ENCODE assay signal across 26 cellular contexts in the genomic region with DNA sequence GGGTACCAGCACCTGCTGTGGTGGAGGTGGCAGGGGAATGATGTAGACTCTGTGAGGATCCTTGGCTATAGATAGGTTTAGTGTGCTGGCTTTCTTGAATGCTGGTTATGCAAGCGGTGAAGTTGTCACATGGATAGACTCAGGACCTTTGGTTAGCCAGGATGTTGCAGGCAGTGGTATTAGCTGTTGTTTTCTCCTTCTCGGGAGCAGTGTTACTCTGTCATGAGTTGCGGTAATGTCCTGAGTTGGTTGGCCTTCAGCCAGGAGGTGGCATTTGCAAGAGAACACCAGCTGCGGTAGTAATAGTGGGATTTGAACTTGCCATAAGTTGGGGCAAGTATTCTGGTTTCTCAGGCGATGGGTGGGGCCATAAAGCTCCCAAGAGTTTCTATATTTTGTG. TPM values are rescaled to one million over a fixed set of nuclear protein-coding genes. Genes with fewer than 3 reads are reported as not detected.
DNase-seq lines count a peak whose midpoint lies in the region; ATAC-seq and TF ChIP-seq lines count a peak whose summit lies in the region.
"Had no signal": no experiment of that assay in that cellular context is flagged by ENCODE, and none has a peak within 500 bp of the region (broad histone marks: within the 10 kb centered on the region; RNA-seq: fewer than 3 reads in every experiment).

No MANE protein-coding gene starts in this region.

- no peak overlapping the region for H2AFZ ChIP-seq in KMS-11 (ENCODE audit: low read depth)
- H2AFZ ChIP-seq: neural progenitor cell had no signal

- peak overlapping the region; percentile 26 for H3K27ac Mint-ChIP-seq in T-helper 1 cell treated with Interleukin-12 subunit alpha and Interleukin-12 subunit beta and Interleukin-4 antibody, amounts not matched to agents 30 μg/mL and 1 μg/mL, for 36 hours
- H3K27ac Mint-ChIP-seq in central memory CD8-positive, alpha-beta T cell (ENCODE audit: low read depth): peak overlapping the region; percentile 19
- peak overlapping the region; percentile 67 to 97 for H3K27ac Mint-ChIP-seq in natural killer cell
- H3K27ac Mint-ChIP-seq: neural progenitor cell had no signal

- no peak overlapping the region for H3K9ac ChIP-seq in KMS-11
- H3K9ac ChIP-seq: neural progenitor cell had no signal

- intact Hi-C loops in natural killer cell (cut with micrococcal nuclease): no loop called here

- TF ChIP-seq CTCF in KMS-11 (conservative IDR thresholded peaks at IDR 0.05; ENCODE audit: low read depth, low read length): no peak
- no peak for TF ChIP-seq CTCF in natural killer cell (IDR thresholded peaks at IDR 0.05)

- no peaks in the 10 kb centered on the region for H4K20me1 ChIP-seq in KMS-11 (ENCODE audit: insufficient read depth)

- no peak overlapping the region for H3K4me3 ChIP-seq in KMS-11 (IDR thresholded peaks at IDR 0.05; ENCODE audit: insufficient read depth, low read depth, low read length)
- H3K4me3 ChIP-seq: lung, neural progenitor cell, sigmoid colon, vagina had no signal

- H3K4me1 Mint-ChIP-seq in T-helper 1 cell treated with Interleukin-12 subunit alpha and Interleukin-12 subunit beta and Interleukin-4 antibody, amounts not matched to agents 30 μg/mL and 1 μg/mL, for 36 hours (ENCODE audit: low read depth): peaks cover 71% of the 10 kb centered on the region
- H3K4me1 Mint-ChIP-seq in central memory CD8-positive, alpha-beta T cell: peaks cover 52% of the 10 kb centered on the region
- H3K4me1 Mint-ChIP-seq in natural killer cell: peaks cover 78 to 83% of the 10 kb centered on the region in 2 donors
- H3K4me1 Mint-ChIP-seq: neural progenitor cell had no signal

- no peaks in the 10 kb centered on the region for H3K27me3 Mint-ChIP-seq in T-helper 1 cell treated with Interleukin-12 subunit alpha and Interleukin-12 subunit beta and Interleukin-4 antibody, amounts not matched to agents 30 μg/mL and 1 μg/mL, for 36 hours (ENCODE audit: low read depth)
- H3K27me3 Mint-ChIP-seq in central memory CD8-positive, alpha-beta T cell: no peaks in the 10 kb centered on the region
- H3K27me3 Mint-ChIP-seq in natural killer cell (ENCODE audit: low read depth in 2 of 2): no peaks in the 10 kb centered on the region

- peaks cover 56% of the 10 kb centered on the region for H3K79me2 ChIP-seq in KMS-11 (ENCODE audit: insufficient read depth, low read depth)

- peak overlapping the region; percentile 5; the same call in 1 of the 2 replicates for H3K4me2 ChIP-seq in KMS-11
- H3K4me2 ChIP-seq: neural progenitor cell had no signal

- H3K27me3 ChIP-seq in KMS-11 (ENCODE audit: insufficient read depth, low read depth): no peaks in the 10 kb centered on the region
- H3K27me3 ChIP-seq: neural progenitor cell, sigmoid colon, vagina had no signal

- peaks cover 84% of the 10 kb centered on the region for H3K36me3 Mint-ChIP-seq in T-helper 1 cell treated with Interleukin-12 subunit alpha and Interleukin-12 subunit beta and Interleukin-4 antibody, amounts not matched to agents 30 μg/mL and 1 μg/mL, for 36 hours (ENCODE audit: low read depth)
- H3K36me3 Mint-ChIP-seq in central memory CD8-positive, alpha-beta T cell (ENCODE audit: insufficient read depth): peaks cover 25% of the 10 kb centered on the region
- H3K36me3 Mint-ChIP-seq in natural killer cell: peaks cover 31% of the 10 kb centered on the region

- no peak overlapping the region for H3K27ac ChIP-seq in KMS-11
- H3K27ac ChIP-seq: 22Rv1, epithelial cell of prostate, neural progenitor cell, sigmoid colon, vagina had no signal

- H3K9me3 Mint-ChIP-seq in T-helper 1 cell treated with Interleukin-12 subunit alpha and Interleukin-12 subunit beta and Interleukin-4 antibody, amounts not matched to agents 30 μg/mL and 1 μg/mL, for 36 hours: peaks cover 25% of the 10 kb centered on the region
- no peaks in the 10 kb centered on the region for H3K9me3 Mint-ChIP-seq in central memory CD8-positive, alpha-beta T cell
- peaks cover 0 to 2% of the 10 kb centered on the region in 2 donors for H3K9me3 Mint-ChIP-seq in natural killer cell

- H3K36me3 ChIP-seq in KMS-11 (ENCODE audit: insufficient read depth): peaks cover 20% of the 10 kb centered on the region; the same call in 1 of the 2 replicates

- ATAC-seq in central memory CD8-positive, alpha-beta T cell (replicated peaks; ENCODE audit: extremely low read depth, poor library complexity, severe bottlenecking): no peak
- no peak for ATAC-seq in natural killer cell
- ATAC-seq: HCT116; SK-N-SH treated with all-trans-retinoic acid at 6 μM for 48 hours; stimulated activated naive CD8-positive, alpha-beta T cell treated with anti-CD3 and anti-CD28 coated beads, Interleukin-15, Interleukin-2, amounts not matched to agents 100 U/mL and 50 U/mL, for 24 hours had no signal

- DNase-seq in T-helper 1 cell: no peak
- DNase-seq in central memory CD8-positive, alpha-beta T cell (ENCODE audit: low spot score in 2 of 2): no peak
- DNase-seq in natural killer cell: no peak
- DNase-seq in NCI-H1417 treated with DMSO at 0.1 percent for 48 hours (lab: John Stamatoyannopoulos, UW): no peak
- no peak for DNase-seq in HPDE6-E6E7 (ENCODE audit: extremely low spot score)
- DNase-seq in hypothalamus (lab: John Stamatoyannopoulos, UW): no peak
- DNase-seq: activated CD4-positive, alpha-beta T cell treated with anti-CD3 and anti-CD28 coated beads, Interleukin-2, amount 50 U/mL, for 4 hours; activated CD8-positive, alpha-beta memory T cell treated with anti-CD3 and anti-CD28 coated beads, Interleukin-2, amount 50 U/mL, for 48 hours; activated effector memory CD4-positive, alpha-beta T cell treated with anti-CD3 and anti-CD28 coated beads, Interleukin-2, amount 50 U/mL, for 16 hours; glutamatergic neuron; NCI-H1436; NCI-H2107; NCI-H446; sigmoid colon; stimulated activated CD4-positive, alpha-beta T cell treated with anti-CD3 and anti-CD28 coated beads, Interleukin-15, amount 100 ng/mL, for 24 hours; stimulated activated naive CD8-positive, alpha-beta T cell treated with anti-CD3 and anti-CD28 coated beads, Interleukin-15, Interleukin-2, amounts not matched to agents 100 U/mL and 50 U/mL, for 24 hours; T1000 had no signal

- peaks cover 80% of the 10 kb centered on the region for H3K4me1 ChIP-seq in KMS-11 (ENCODE audit: low read depth, poor library complexity, severe bottlenecking)
- H3K4me1 ChIP-seq: neural progenitor cell, vagina had no signal

- no peak overlapping the region for H3K4me3 Mint-ChIP-seq in T-helper 1 cell treated with Interleukin-12 subunit alpha and Interleukin-12 subunit beta and Interleukin-4 antibody, amounts not matched to agents 30 μg/mL and 1 μg/mL, for 36 hours
- H3K4me3 Mint-ChIP-seq in central memory CD8-positive, alpha-beta T cell: no peak overlapping the region
- no peak overlapping the region for H3K4me3 Mint-ChIP-seq in natural killer cell
- H3K4me3 Mint-ChIP-seq: neural progenitor cell had no signal

RNA-seq across cellular contexts. Expression of a gene that starts 10.8 kb away (rescaled TPM):
- 100 to 1,000 TPM in 1 of 3 donors, 10 to 100 TPM in 2; 70.0 to 106 (median 99.0) TPM for total RNA-seq in natural killer cell

Comparison
In these comparisons a context has a peak if more than half of its experiments do, and no peak if none do; other contexts are left out.
1. H3K27ac Mint-ChIP-seq: peak in every context shown above with its lines; median percentile 82 in natural killer cell; 26 in T-helper 1 cell treated with Interleukin-12 subunit alpha and Interleukin-12 subunit beta and Interleukin-4 antibody, amounts not matched to agents 30 μg/mL and 1 μg/mL, for 36 hours; 19 in central memory CD8-positive, alpha-beta T cell.